ENCODE assay signal across 12 cellular contexts in genomic region chr4:169059294-169060201, GRCh38. TPM values are rescaled to one million over a fixed set of nuclear protein-coding genes. Genes with fewer than 3 reads are reported as not detected.
DNase-seq lines count a peak whose midpoint lies in the region; ATAC-seq and TF ChIP-seq lines count a peak whose summit lies in the region.
"Had no signal": no experiment of that assay in that cellular context is flagged by ENCODE, and none has a peak within 500 bp of the region (broad histone marks: within the 10 kb centered on the region; RNA-seq: fewer than 3 reads in every experiment).

No MANE protein-coding gene starts in this region.

- H3K4me3 ChIP-seq in adipocyte (ENCODE audit: low read length) (peak overlapping the region; percentile 57), foreskin fibroblast (ENCODE audit: low read depth in 1 of 2, low read length in 2 of 2) (peak overlapping the region in 1 of 2 donors; percentile 10), uterus (no peak overlapping the region)
- H3K4me3 ChIP-seq: cardiac muscle cell, hepatocyte had no signal

- no peaks in the 10 kb centered on the region for H3K9me3 ChIP-seq in adipocyte (ENCODE audit: control insufficient read depth, low read length)
- no peaks in the 10 kb centered on the region for H3K9me3 ChIP-seq in uterus

- TF ChIP-seq CTCF in foreskin fibroblast (IDR thresholded peaks at IDR 0.05; ENCODE audit: low read depth, low read length) (no peak), nephron progenitor cell (IDR thresholded peaks at IDR 0.05) (no peak), uterus (IDR thresholded peaks at IDR 0.05) (no peak)

- H3K4me1 ChIP-seq in adipocyte (ENCODE audit: control insufficient read depth, insufficient read depth, low read length) (peaks cover 46% of the 10 kb centered on the region), uterus (no peaks in the 10 kb centered on the region)

- H3K27ac ChIP-seq in uterus = peak overlapping the region; percentile 50 to 67
- H3K27ac ChIP-seq: cardiac muscle cell, hepatocyte had no signal

- H3K36me3 ChIP-seq in adipocyte (ENCODE audit: control insufficient read depth, insufficient read depth, low read length, severe bottlenecking) (no peaks in the 10 kb centered on the region), uterus (no peaks in the 10 kb centered on the region)
- H3K36me3 ChIP-seq: cardiac muscle cell had no signal

- peaks cover 4% of the 10 kb centered on the region for H3K27me3 Mint-ChIP-seq in nephron progenitor cell (ENCODE audit: low read depth, poor library complexity)

- H3K4me3 Mint-ChIP-seq in nephron progenitor cell = no peak overlapping the region

- DNase-seq in adipocyte (ENCODE audit: low read depth) (peak; percentile 29), foreskin fibroblast (peak; percentile 40 to 73), nephron progenitor cell (no peak), uterus (peak; percentile 20 to 29), glomerular visceral epithelial cell (ENCODE audit: extremely low spot score) (no peak)
- DNase-seq: activated CD8-positive, alpha-beta memory T cell treated with anti-CD3 and anti-CD28 coated beads, Interleukin-2, amount 50 U/mL, for 4 hours; DND-41; NCI-H1694 treated with DMSO at 0.1 percent for 48 hours had no signal

- ATAC-seq in GM19397 (IDR thresholded peaks at IDR 0.05; ENCODE audit: unreplicated experiment) = no peak
- ATAC-seq in GM18873 (IDR thresholded peaks at IDR 0.05; ENCODE audit: low FRiP score, unreplicated experiment) = no peak

- H3K4me1 Mint-ChIP-seq in nephron progenitor cell = peaks cover 32% of the 10 kb centered on the region

- H3K9me3 Mint-ChIP-seq in nephron progenitor cell = no peaks in the 10 kb centered on the region

- H3K9ac ChIP-seq in adipocyte (ENCODE audit: low read length) = peak overlapping the region; percentile 62

- no peak for TF ChIP-seq POLR2A in uterus (IDR thresholded peaks at IDR 0.05)

- no peaks in the 10 kb centered on the region for H3K36me3 Mint-ChIP-seq in nephron progenitor cell (ENCODE audit: low read depth)

- intact Hi-C loops in uterus (cut with DNase I; ENCODE audit: low total_unique reads) = no loop called here

- H3K27me3 ChIP-seq in adipocyte (replicated peaks; ENCODE audit: control insufficient read depth, insufficient read depth, low read length) = no peaks in the 10 kb centered on the region
- H3K27me3 ChIP-seq in uterus = no peaks in the 10 kb centered on the region
- H3K27me3 ChIP-seq: cardiac muscle cell, hepatocyte had no signal

- H3K27ac Mint-ChIP-seq in nephron progenitor cell = peak overlapping the region; percentile 91

RNA-seq across cellular contexts. Expression of gene CBR4, which starts 49.5 kb away (rescaled TPM):
- total RNA-seq in uterus = 10 to 100 TPM in 3 of 4 donors, 1 to 10 TPM in 1; 9.0 to 40.8 (median 21.6) TPM

Comparison
In these comparisons a context has a peak if more than half of its experiments do, and no peak if none do; other contexts are left out.
1. DNase-seq: peak in adipocyte (single experiment), foreskin fibroblast (2 of 2) and uterus (2 of 2); none in nephron progenitor cell (single experiment) and glomerular visceral epithelial cell (single experiment).